Comparison of ENCODE assay signal across 1 cellular context in genomic region chr22:38108561-38109319, GRCh38.
TF ChIP-seq lines count a peak whose summit lies in the region.

No MANE protein-coding gene starts in this region.

TF ChIP-seq in HepG2, 621 proteins besides CTCF, POLR2A, EP300 and RAD21 (continues in another document):
- TF ChIP-seq TFAP4 (IDR thresholded peaks at IDR 0.05; ENCODE audit: borderline replicate concordance, low read depth) (peak; percentile 44; the same call in 1 of the 2 replicates), ZNF318 (CRISPR knock-in tag; IDR thresholded peaks at IDR 0.05) (no peak), ZNF773 (CRISPR knock-in tag; IDR thresholded peaks at IDR 0.05; ENCODE audit: borderline replicate concordance) (no peak), MYC (CRISPR knock-in tag; IDR thresholded peaks at IDR 0.05; ENCODE audit: borderline replicate concordance) (no peak), AGO2 (optimal IDR thresholded peaks at IDR 0.05; ENCODE audit: low read depth, low read length) (peak; percentile 42), ZNF251 (CRISPR knock-in tag; IDR thresholded peaks at IDR 0.05) (no peak), ZNF333 (CRISPR knock-in tag; IDR thresholded peaks at IDR 0.05; ENCODE audit: borderline replicate concordance) (no peak), ELF4 (CRISPR knock-in tag; IDR thresholded peaks at IDR 0.05; ENCODE audit: borderline replicate concordance) (no peak), REPIN1 (CRISPR knock-in tag; IDR thresholded peaks at IDR 0.05; ENCODE audit: borderline replicate concordance, low read depth) (no peak), ZNF407 (CRISPR knock-in tag; IDR thresholded peaks at IDR 0.05; ENCODE audit: not compliant biosample characterization) (peak; percentile 71), CHCHD3 (CRISPR knock-in tag; IDR thresholded peaks at IDR 0.05) (no peak), PAX8 (CRISPR knock-in tag; IDR thresholded peaks at IDR 0.05; ENCODE audit: borderline replicate concordance) (no peak), AKNA (CRISPR knock-in tag; IDR thresholded peaks at IDR 0.05; ENCODE audit: borderline replicate concordance) (no peak), ZNF652 (CRISPR knock-in tag; IDR thresholded peaks at IDR 0.05; ENCODE audit: borderline replicate concordance, low read depth) (no peak), FOXJ3 (CRISPR knock-in tag; IDR thresholded peaks at IDR 0.05; ENCODE audit: borderline replicate concordance) (no peak), FLYWCH1 (CRISPR knock-in tag; IDR thresholded peaks at IDR 0.05) (no peak), PHF5A (CRISPR knock-in tag; IDR thresholded peaks at IDR 0.05; ENCODE audit: low read depth, unreplicated experiment) (no peak), ISX (CRISPR knock-in tag; conservative IDR thresholded peaks at IDR 0.05) (no peak), SNAPC4 (CRISPR knock-in tag; IDR thresholded peaks at IDR 0.05) (no peak)
